Comparison of ENCODE assay signal across 1 cellular context in genomic region chr10:21870849-21871248, GRCh38.
TF ChIP-seq lines count a peak whose summit lies in the region.

No MANE protein-coding gene starts in this region.

TF ChIP-seq in H1, 55 proteins besides CTCF, POLR2A, EP300 and RAD21:
- TF ChIP-seq CHD2 (IDR thresholded peaks at IDR 0.05; ENCODE audit: low read length) (no peak), CTBP2 (IDR thresholded peaks at IDR 0.05; ENCODE audit: borderline replicate concordance, insufficient read depth, insufficient read length, low read length) (no peak), BACH1 (IDR thresholded peaks at IDR 0.05; ENCODE audit: low read length) (no peak), CBX8 (IDR thresholded peaks at IDR 0.05; ENCODE audit: borderline replicate concordance, low read depth, low read length) (no peak), CHD7 (IDR thresholded peaks at IDR 0.05; ENCODE audit: insufficient replicate concordance, low read length) (no peak), GTF2F1 (IDR thresholded peaks at IDR 0.05; ENCODE audit: borderline replicate concordance, low read depth, low read length) (no peak), TAF7 (optimal IDR thresholded peaks at IDR 0.05; ENCODE audit: borderline replicate concordance, low read depth, low read length) (no peak), CREB1 (IDR thresholded peaks at IDR 0.05) (no peak), FOSL1 (IDR thresholded peaks at IDR 0.05; ENCODE audit: insufficient read depth, low read depth, low read length) (no peak)
- TF ChIP-seq, protein P1, sequence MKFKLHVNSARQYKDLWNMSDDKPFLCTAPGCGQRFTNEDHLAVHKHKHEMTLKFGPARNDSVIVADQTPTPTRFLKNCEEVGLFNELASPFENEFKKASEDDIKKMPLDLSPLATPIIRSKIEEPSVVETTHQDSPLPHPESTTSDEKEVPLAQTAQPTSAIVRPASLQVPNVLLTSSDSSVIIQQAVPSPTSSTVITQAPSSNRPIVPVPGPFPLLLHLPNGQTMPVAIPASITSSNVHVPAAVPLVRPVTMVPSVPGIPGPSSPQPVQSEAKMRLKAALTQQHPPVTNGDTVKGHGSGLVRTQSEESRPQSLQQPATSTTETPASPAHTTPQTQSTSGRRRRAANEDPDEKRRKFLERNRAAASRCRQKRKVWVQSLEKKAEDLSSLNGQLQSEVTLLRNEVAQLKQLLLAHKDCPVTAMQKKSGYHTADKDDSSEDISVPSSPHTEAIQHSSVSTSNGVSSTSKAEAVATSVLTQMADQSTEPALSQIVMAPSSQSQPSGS (IDR thresholded peaks at IDR 0.05; ENCODE audit: low read length) = no peak
- TF ChIP-seq, protein P2, sequence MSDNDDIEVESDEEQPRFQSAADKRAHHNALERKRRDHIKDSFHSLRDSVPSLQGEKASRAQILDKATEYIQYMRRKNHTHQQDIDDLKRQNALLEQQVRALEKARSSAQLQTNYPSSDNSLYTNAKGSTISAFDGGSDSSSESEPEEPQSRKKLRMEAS (IDR thresholded peaks at IDR 0.05) = no peak
